Comparison of ENCODE assay signal across 10 cellular contexts in the genomic region with DNA sequence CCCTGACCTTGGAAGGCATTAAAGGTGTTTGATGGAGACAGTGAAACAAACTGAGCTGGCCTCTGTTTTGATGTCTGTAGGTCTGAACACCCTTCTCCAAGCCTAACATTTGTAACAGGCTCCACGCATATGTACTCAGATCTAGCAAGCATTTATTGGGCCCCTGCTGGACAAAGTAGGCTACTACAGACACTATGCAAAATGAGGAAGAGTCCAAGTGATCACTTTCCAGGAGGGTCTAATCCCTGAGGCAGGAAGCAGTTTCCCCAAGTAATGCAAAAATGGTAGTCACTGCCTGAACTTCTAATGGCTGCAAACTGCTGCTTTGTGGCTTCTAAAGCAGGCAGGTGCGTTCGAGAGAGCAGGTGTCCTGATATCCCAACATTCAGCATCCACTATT.
A peak's percentile ranks its signal among the peaks of the same experiment; 100 is the strongest.
DNase-seq lines count a peak whose midpoint lies in the region; ATAC-seq, FAIRE-seq and TF ChIP-seq lines count a peak whose summit lies in the region.
"Had no signal": no experiment of that assay in that cellular context is flagged by ENCODE, and none has a peak within 500 bp of the region (broad histone marks: within the 10 kb centered on the region; RNA-seq: fewer than 3 reads in every experiment).

No MANE protein-coding gene starts in this region.

- SMC1A ChIA-PET in GM12878 (lab: Charles Lee; ENCODE audit: uncharacterized antibody, unreplicated experiment) = no interaction called here

- no peaks in the 10 kb centered on the region for H3K9me2 ChIP-seq in GM23248 (ENCODE audit: insufficient read depth)

- POLR2A ChIA-PET in GM12878 (lab: Charles Lee) = no interaction called here
- POLR2A ChIA-PET in HepG2 (lab: Yijun Ruan, JAX) = no interaction called here

- no peaks in the 10 kb centered on the region for H3K36me3 ChIP-seq in GM23248 (ENCODE audit: low read depth)
- H3K36me3 ChIP-seq in GM12878 (ENCODE audit: control insufficient read depth in 2 of 2, insufficient read depth in 2 of 2, low read length in 1 of 2) = no peaks in the 10 kb centered on the region
- no peaks in the 10 kb centered on the region for H3K36me3 ChIP-seq in HepG2 (replicated peaks in 1 of 2; ENCODE audit: control insufficient read depth in 1 of 2, insufficient read depth in 2 of 2, low read length in 2 of 2)
- H3K36me3 ChIP-seq: neutrophil, SJCRH30 had no signal

- TF ChIP-seq CTCF in GM12878 (IDR thresholded peaks at IDR 0.05 in 2 of 3, conservative IDR thresholded peaks at IDR 0.05 in 1 of 3; ENCODE audit: control insufficient read depth in 2 of 3, extremely low read depth in 1 of 3, insufficient read depth in 1 of 3, low read depth in 3 of 3, low read length in 3 of 3) = peak; percentile 34 to 62 (median 61)
- TF ChIP-seq CTCF in HepG2 (CRISPR knock-in tag; IDR thresholded peaks at IDR 0.05) = peak; percentile 48

- H3K4me3 Mint-ChIP-seq in stimulated activated memory B cell treated with anti-CD40 and anti-IgM and Interleukin-4, amounts not matched to agents 10 μg/mL and 1 μg/mL and 100 μg/mL, for 72 hours = no peak overlapping the region

- H3K9me3 Mint-ChIP-seq in stimulated activated memory B cell treated with anti-CD40 and anti-IgM and Interleukin-4, amounts not matched to agents 10 μg/mL and 1 μg/mL and 100 μg/mL, for 72 hours = peaks cover 3% of the 10 kb centered on the region

- TF ChIP-seq RAD21 in GM12878 (IDR thresholded peaks at IDR 0.05; ENCODE audit: insufficient read depth, low read depth, low read length) (no peak), HepG2 (CRISPR knock-in tag; IDR thresholded peaks at IDR 0.05) (no peak)

- whole genome bisulfite sequencing in GM23248 (ENCODE audit: low coverage in 1 of 2, low lambda C conversion rate in 2 of 2, missing lambda C conversion rate in 2 of 2), 2 experiments = 75 to 76% methylated on average over 3 of the region's 3 CpGs
- WGBS in GM12878 (ENCODE audit: insufficient coverage, insufficient replicate concordance, low lambda C conversion rate, missing lambda C conversion rate) = 6% methylated on average over 3 of the region's 3 CpGs
- 0% methylated on average over 2 of the region's 3 CpGs for WGBS in HepG2 (ENCODE audit: low lambda C conversion rate)

- H3K36me3 Mint-ChIP-seq in stimulated activated memory B cell treated with anti-CD40 and anti-IgM and Interleukin-4, amounts not matched to agents 10 μg/mL and 1 μg/mL and 100 μg/mL, for 72 hours = no peaks in the 10 kb centered on the region

- H3K4me2 ChIP-seq in GM23248 (ENCODE audit: unreplicated experiment) (no peak overlapping the region), GM12878 (ENCODE audit: control insufficient read depth, insufficient read depth) (no peak overlapping the region), HepG2 (ENCODE audit: low read depth, low read length) (peak overlapping the region; percentile 22; the same call in 1 of the 2 replicates)

- H3K27me3 ChIP-seq in GM23248 (replicated peaks; ENCODE audit: insufficient read depth) = no peaks in the 10 kb centered on the region; the same call in 1 of the 2 replicates
- no peaks in the 10 kb centered on the region; a peak in 1 of 4 replicates for H3K27me3 ChIP-seq in GM12878 (replicated peaks in 1 of 2; ENCODE audit: control insufficient read depth in 2 of 2, insufficient read depth in 2 of 2, low read length in 1 of 2)
- no peaks in the 10 kb centered on the region for H3K27me3 ChIP-seq in HepG2 (ENCODE audit: control insufficient read depth in 1 of 2, insufficient read depth in 2 of 2, low read length in 2 of 2)
- H3K27me3 ChIP-seq: SJCRH30 had no signal

- no peaks in the 10 kb centered on the region for H3K4me1 ChIP-seq in GM23248 (ENCODE audit: insufficient read depth)
- no peaks in the 10 kb centered on the region for H3K4me1 ChIP-seq in GM12878 (ENCODE audit: control insufficient read depth, insufficient read depth, low read length)
- peaks cover 25% of the 10 kb centered on the region for H3K4me1 ChIP-seq in HepG2 (ENCODE audit: insufficient read depth, low read length)
- H3K4me1 ChIP-seq: SJCRH30 had no signal

- H4K20me1 ChIP-seq in GM23248 (ENCODE audit: insufficient read depth) (no peaks in the 10 kb centered on the region), GM12878 (ENCODE audit: control insufficient read depth, insufficient read depth) (no peaks in the 10 kb centered on the region), HepG2 (ENCODE audit: insufficient read depth, low read length) (no peaks in the 10 kb centered on the region)

- H3K9ac ChIP-seq in GM23248 (no peak overlapping the region), GM12878 (ENCODE audit: control insufficient read depth, insufficient read depth, low read length) (no peak overlapping the region), HepG2 (ENCODE audit: insufficient read depth, low read depth, low read length) (no peak overlapping the region)

- H3K79me2 ChIP-seq in GM23248 (ENCODE audit: insufficient read depth) (no peaks in the 10 kb centered on the region), GM12878 (ENCODE audit: control insufficient read depth, insufficient read depth, low read length) (no peaks in the 10 kb centered on the region), HepG2 (ENCODE audit: insufficient read depth, low read length) (no peaks in the 10 kb centered on the region)

- no peaks in the 10 kb centered on the region for H3K4me1 Mint-ChIP-seq in stimulated activated memory B cell treated with anti-CD40 and anti-IgM and Interleukin-4, amounts not matched to agents 10 μg/mL and 1 μg/mL and 100 μg/mL, for 72 hours

- ATAC-seq in GM12878 = peak; percentile 84
- ATAC-seq in HepG2 = peak; percentile 93
- no peak for ATAC-seq in GM18867 (IDR thresholded peaks at IDR 0.05; ENCODE audit: unreplicated experiment)
- no peak for ATAC-seq in stimulated activated memory B cell treated with anti-CD40 and anti-IgM and Interleukin-4, amounts not matched to agents 10 μg/mL and 1 μg/mL and 100 μg/mL, for 72 hours

- H3K27me3 Mint-ChIP-seq in stimulated activated memory B cell treated with anti-CD40 and anti-IgM and Interleukin-4, amounts not matched to agents 10 μg/mL and 1 μg/mL and 100 μg/mL, for 72 hours = peaks cover 43% of the 10 kb centered on the region

- intact Hi-C loops in GM12878 (cut with micrococcal nuclease; ENCODE audit: unreplicated experiment) = no loop called here
- intact Hi-C loops in HepG2 (cut with micrococcal nuclease; ENCODE audit: unreplicated experiment) = no loop called here

- BruUV-seq in GM12878 (replicated peaks; lab: Mats Ljungman, UMichigan) (no TSS peak), HepG2 (replicated peaks; lab: Mats Ljungman, UMichigan) (no TSS peak)

- no peaks in the 10 kb centered on the region for H3F3A ChIP-seq in GM23248 (ENCODE audit: insufficient read depth)

- TF ChIP-seq EP300 in GM12878 (IDR thresholded peaks at IDR 0.05; ENCODE audit: borderline replicate concordance in 1 of 2, control insufficient read depth in 1 of 2, low read depth in 2 of 2, low read length in 2 of 2) (no peak), HepG2 (IDR thresholded peaks at IDR 0.05; ENCODE audit: low read depth in 2 of 2, low read length in 2 of 2) (no peak), HepG2 (CRISPR knock-in tag; IDR thresholded peaks at IDR 0.05; ENCODE audit: borderline replicate concordance) (no peak)

- CTCF ChIA-PET in GM12878 (lab: Yijun Ruan, JAX) (interaction anchor here (1.0 kb wide), 1 partner anchor 15 kb away, joined by 4 read pairs; no protein-coding TSS in a partner anchor), HepG2 (lab: Yijun Ruan, JAX; ENCODE audit: low intra/inter-chr PET ratio, low total read pairs) (no interaction called here)

- in situ Hi-C loops in GM23248 (cut with MboI) (no loop called here), GM12878 (cut with MboI) (no loop called here), HepG2 (cut with HindIII; ENCODE audit: extremely low pct_ligation_motif_present, low pct_unique_long_range_greater_than_20kb) (no loop called here)

- H3K27ac Mint-ChIP-seq in stimulated activated memory B cell treated with anti-CD40 and anti-IgM and Interleukin-4, amounts not matched to agents 10 μg/mL and 1 μg/mL and 100 μg/mL, for 72 hours = no peak overlapping the region

- no peak overlapping the region for H3K27ac ChIP-seq in GM23248
- no peak overlapping the region for H3K27ac ChIP-seq in GM12878 (ENCODE audit: control insufficient read depth, insufficient read depth)
- H3K27ac ChIP-seq in HepG2 (ENCODE audit: extremely low read length, insufficient read depth, low read length) = peak overlapping the region; percentile 41
- H3K27ac ChIP-seq: neutrophil, SJCRH30 had no signal

- H3K4me3 ChIP-seq in GM23248 (no peak overlapping the region), GM12878 (no peak overlapping the region), HepG2 (replicated peaks in 1 of 3; ENCODE audit: insufficient read depth in 1 of 3, low read depth in 2 of 3, low read length in 3 of 3) (no peak overlapping the region; a peak in 1 of 6 replicates)
- H3K4me3 ChIP-seq: SJCRH30 had no signal

- DNase-seq in DMS 273 treated with DMSO at 0.1 percent for 48 hours (lab: John Stamatoyannopoulos, UW) = peak; percentile 36
- peak; percentile 50 for DNase-seq in GM23248
- peak; percentile 38 for DNase-seq in NCI-H2107 (lab: John Stamatoyannopoulos, UW)
- DNase-seq in GM12878 (ENCODE audit: low read depth, low spot score) = no peak
- DNase-seq in HepG2 (ENCODE audit: low spot score) = peak; percentile 45
- no peak for DNase-seq in effector CD8-positive, alpha-beta T cell (lab: John Stamatoyannopoulos, UW)

- RAD21 ChIA-PET in GM12878 (lab: Charles Lee; ENCODE audit: unreplicated experiment) = no interaction called here

- H2AFZ ChIP-seq in GM23248 = no peak overlapping the region
- H2AFZ ChIP-seq in GM12878 (ENCODE audit: control insufficient read depth, low read depth, low read length) = no peak overlapping the region
- no peak overlapping the region for H2AFZ ChIP-seq in HepG2 (ENCODE audit: low read length)

- H3K9me3 ChIP-seq in GM23248 (ENCODE audit: low read depth) (no peaks in the 10 kb centered on the region), GM12878 (replicated peaks; ENCODE audit: control insufficient read depth, insufficient read depth, low read length) (no peaks in the 10 kb centered on the region), HepG2 (ENCODE audit: low read length) (no peaks in the 10 kb centered on the region)
- H3K9me3 ChIP-seq: neutrophil, SJCRH30 had no signal

- FAIRE-seq in GM12878 (lab: Jason Lieb, UNC) (no peak), HepG2 (lab: Jason Lieb, UNC) (peak; percentile 46)

- TF ChIP-seq POLR2A in GM12878 (IDR thresholded peaks at IDR 0.05; ENCODE audit: low read depth, low read length) (no peak), HepG2 (IDR thresholded peaks at IDR 0.05; ENCODE audit: insufficient read depth in 1 of 2, low read depth in 2 of 2, low read length in 2 of 2) (no peak)

TF ChIP-seq in GM12878, 131 proteins besides CTCF, POLR2A, EP300 and RAD21 (continues in another document):
- TF ChIP-seq ESRRA (IDR thresholded peaks at IDR 0.05; ENCODE audit: low read length) (no peak), ZZZ3 (IDR thresholded peaks at IDR 0.05; ENCODE audit: control insufficient read depth, insufficient read length, low read depth) (no peak)

Comparison
In these comparisons a context has a peak if more than half of its experiments do, and no peak if none do; other contexts are left out.
1. DNase-seq: peak in DMS 273 treated with DMSO at 0.1 percent for 48 hours (single experiment), GM23248 (single experiment), NCI-H2107 (single experiment) and HepG2 (single experiment); none in GM12878 (single experiment) and effector CD8-positive, alpha-beta T cell (single experiment).
2. ATAC-seq: peak in GM12878 (single experiment) and HepG2 (single experiment); none in GM18867 (single experiment) and stimulated activated memory B cell treated with anti-CD40 and anti-IgM and Interleukin-4, amounts not matched to agents 10 μg/mL and 1 μg/mL and 100 μg/mL, for 72 hours (single experiment).